In genomic region chr14:105023791-105024480, GRCh38 we compare ENCODE assay signal across 10 cellular contexts. TPM values are rescaled to one million over a fixed set of nuclear protein-coding genes. Genes with fewer than 3 reads are reported as not detected.
A peak's percentile ranks its signal among the peaks of the same experiment; 100 is the strongest.
DNase-seq lines count a peak whose midpoint lies in the region; ATAC-seq and TF ChIP-seq lines count a peak whose summit lies in the region.
"Had no signal": no experiment of that assay in that cellular context is flagged by ENCODE, and none has a peak within 500 bp of the region (broad histone marks: within the 10 kb centered on the region; RNA-seq: fewer than 3 reads in every experiment).

No MANE protein-coding gene starts in this region.

- no peak overlapping the region for H3K4me3 Mint-ChIP-seq in stimulated activated naive CD8-positive, alpha-beta T cell treated with anti-CD3 and anti-CD28 coated beads, Interleukin-15, Interleukin-2, amounts not matched to agents 100 ng/mL and 50 ng/mL, for 24 hours
- H3K4me3 Mint-ChIP-seq in stimulated activated naive CD8-positive, alpha-beta T cell treated with anti-CD3 and anti-CD28 coated beads, Interleukin-15, amount 100 ng/mL, for 72 hours: no peak overlapping the region
- H3K4me3 Mint-ChIP-seq in activated CD4-positive, alpha-beta memory T cell treated with anti-CD3 and anti-CD28 coated beads for 36 hours: no peak overlapping the region

- H3K27me3 Mint-ChIP-seq in stimulated activated naive CD8-positive, alpha-beta T cell treated with anti-CD3 and anti-CD28 coated beads, Interleukin-15, Interleukin-2, amounts not matched to agents 100 ng/mL and 50 ng/mL, for 24 hours: no peaks in the 10 kb centered on the region
- no peaks in the 10 kb centered on the region for H3K27me3 Mint-ChIP-seq in stimulated activated naive CD8-positive, alpha-beta T cell treated with anti-CD3 and anti-CD28 coated beads, Interleukin-15, amount 100 ng/mL, for 72 hours
- H3K27me3 Mint-ChIP-seq in activated CD4-positive, alpha-beta memory T cell treated with anti-CD3 and anti-CD28 coated beads for 36 hours: no peaks in the 10 kb centered on the region

- H3K4me1 ChIP-seq in left ventricle myocardium inferior (peaks cover 32% of the 10 kb centered on the region), stomach (peaks cover 20 to 38% (median 32%) of the 10 kb centered on the region in 4 donors)

- CTCF ChIA-PET in activated CD4-positive, alpha-beta memory T cell treated with anti-CD3 and anti-CD28 coated beads for 36 hours (lab: Charles Lee): interaction anchor here (6.2 kb wide), 1 partner anchor 21 kb away, joined by 46 read pairs; no protein-coding TSS in a partner anchor

- peaks cover 19% of the 10 kb centered on the region for H3K36me3 Mint-ChIP-seq in stimulated activated naive CD8-positive, alpha-beta T cell treated with anti-CD3 and anti-CD28 coated beads, Interleukin-15, Interleukin-2, amounts not matched to agents 100 ng/mL and 50 ng/mL, for 24 hours (ENCODE audit: low read depth)
- peaks cover 14% of the 10 kb centered on the region for H3K36me3 Mint-ChIP-seq in activated CD4-positive, alpha-beta memory T cell treated with anti-CD3 and anti-CD28 coated beads for 36 hours

- TF ChIP-seq POLR2A in stomach (IDR thresholded peaks at IDR 0.05): no peak

- intact Hi-C loops in activated CD4-positive, alpha-beta memory T cell treated with anti-CD3 and anti-CD28 coated beads for 36 hours (cut with micrococcal nuclease): no loop called here
- intact Hi-C loops in left ventricle myocardium inferior (cut with micrococcal nuclease): no loop called here
- intact Hi-C loops in stomach (cut with DNase I; ENCODE audit: low total_unique reads): loop anchor here (5.0 kb wide), 1 partner anchor 47 kb away; the partner anchor contains the start of gene AHNAK2

- 75 to 78% (median 76%) methylated on average over 4 of the region's 4 CpGs for WGBS in stomach, 5 donors

- no peak overlapping the region for H3K4me3 ChIP-seq in left ventricle myocardium inferior
- no peak overlapping the region for H3K4me3 ChIP-seq in stomach
- H3K4me3 ChIP-seq: vagina had no signal

- no peaks in the 10 kb centered on the region for H3K27me3 ChIP-seq in left ventricle myocardium inferior (ENCODE audit: low read depth)
- no peaks in the 10 kb centered on the region for H3K27me3 ChIP-seq in stomach
- H3K27me3 ChIP-seq: vagina had no signal

- POLR2A ChIA-PET in activated CD4-positive, alpha-beta memory T cell treated with anti-CD3 and anti-CD28 coated beads for 36 hours (lab: Charles Lee): no interaction called here

- H3K36me3 ChIP-seq in left ventricle myocardium inferior (no peaks in the 10 kb centered on the region), stomach (no peaks in the 10 kb centered on the region)
- H3K36me3 ChIP-seq: vagina had no signal

- H3K27ac ChIP-seq in left ventricle myocardium inferior (replicated peaks) (no peak overlapping the region), stomach (peak overlapping the region in 1 of 5 donors; percentile 48)
- H3K27ac ChIP-seq: vagina had no signal

- no peaks in the 10 kb centered on the region for H3K9me3 Mint-ChIP-seq in stimulated activated naive CD8-positive, alpha-beta T cell treated with anti-CD3 and anti-CD28 coated beads, Interleukin-15, Interleukin-2, amounts not matched to agents 100 ng/mL and 50 ng/mL, for 24 hours
- H3K9me3 Mint-ChIP-seq in stimulated activated naive CD8-positive, alpha-beta T cell treated with anti-CD3 and anti-CD28 coated beads, Interleukin-15, amount 100 ng/mL, for 72 hours: no peaks in the 10 kb centered on the region
- H3K9me3 Mint-ChIP-seq in activated CD4-positive, alpha-beta memory T cell treated with anti-CD3 and anti-CD28 coated beads for 36 hours: no peaks in the 10 kb centered on the region

- no peak for DNase-seq in stimulated activated naive CD8-positive, alpha-beta T cell treated with anti-CD3 and anti-CD28 coated beads, Interleukin-15, amount 100 ng/mL, for 72 hours
- DNase-seq in activated CD4-positive, alpha-beta memory T cell treated with anti-CD3 and anti-CD28 coated beads for 36 hours: no peak
- DNase-seq in fibroblast of the conjunctiva (ENCODE audit: low read depth) (peak; percentile 29), left ventricle myocardium inferior (no peak), NCI-H1694 (lab: John Stamatoyannopoulos, UW) (no peak), stomach (no peak), cerebellar nuclear complex (lab: John Stamatoyannopoulos, UW) (no peak)
- DNase-seq: NCI-H1417 treated with DMSO at 0.1 percent for 48 hours had no signal

- H3K9me3 ChIP-seq in left ventricle myocardium inferior (replicated peaks) (no peaks in the 10 kb centered on the region), stomach (no peaks in the 10 kb centered on the region)
- H3K9me3 ChIP-seq: vagina had no signal

- TF ChIP-seq CTCF in left ventricle myocardium inferior (IDR thresholded peaks at IDR 0.05; ENCODE audit: borderline replicate concordance) (no peak), stomach (IDR thresholded peaks at IDR 0.05) (no peak)

- ATAC-seq in stimulated activated naive CD8-positive, alpha-beta T cell treated with anti-CD3 and anti-CD28 coated beads, Interleukin-15, amount 100 ng/mL, for 72 hours: no peak

- TF ChIP-seq EP300 in stomach (IDR thresholded peaks at IDR 0.05): no peak

- H3K4me1 Mint-ChIP-seq in stimulated activated naive CD8-positive, alpha-beta T cell treated with anti-CD3 and anti-CD28 coated beads, Interleukin-15, Interleukin-2, amounts not matched to agents 100 ng/mL and 50 ng/mL, for 24 hours (ENCODE audit: low read depth): peaks cover 70% of the 10 kb centered on the region
- peaks cover 68% of the 10 kb centered on the region for H3K4me1 Mint-ChIP-seq in stimulated activated naive CD8-positive, alpha-beta T cell treated with anti-CD3 and anti-CD28 coated beads, Interleukin-15, amount 100 ng/mL, for 72 hours
- peaks cover 56% of the 10 kb centered on the region for H3K4me1 Mint-ChIP-seq in activated CD4-positive, alpha-beta memory T cell treated with anti-CD3 and anti-CD28 coated beads for 36 hours (ENCODE audit: low read depth)

- peak overlapping the region; percentile 49 for H3K27ac Mint-ChIP-seq in stimulated activated naive CD8-positive, alpha-beta T cell treated with anti-CD3 and anti-CD28 coated beads, Interleukin-15, Interleukin-2, amounts not matched to agents 100 ng/mL and 50 ng/mL, for 24 hours
- no peak overlapping the region for H3K27ac Mint-ChIP-seq in stimulated activated naive CD8-positive, alpha-beta T cell treated with anti-CD3 and anti-CD28 coated beads, Interleukin-15, amount 100 ng/mL, for 72 hours
- peak overlapping the region; percentile 61 for H3K27ac Mint-ChIP-seq in activated CD4-positive, alpha-beta memory T cell treated with anti-CD3 and anti-CD28 coated beads for 36 hours

RNA-seq across cellular contexts. Expression of gene CDCA4, which starts 3.1 kb away (rescaled TPM):
- total RNA-seq in activated CD4-positive, alpha-beta memory T cell treated with anti-CD3 and anti-CD28 coated beads for 36 hours: 10 to 100 TPM; 63.4 to 69.1 TPM
- total RNA-seq in left ventricle myocardium inferior (2.0 TPM), stomach (10 to 100 TPM in 2 of 5 donors, 1 to 10 TPM in 3; 2.9 to 12.3 (median 4.5) TPM)
- polyA plus RNA-seq in stomach: 1 to 10 TPM; 4.7 to 9.4 (median 8.0) TPM

RNA-seq across cellular contexts. Expression of gene CLBA1, which starts 38.3 kb away (rescaled TPM):
- 1 to 10 TPM in 1 of 2 experiments, under 1 TPM in 1; 0.78 to 1.2 TPM for total RNA-seq in activated CD4-positive, alpha-beta memory T cell treated with anti-CD3 and anti-CD28 coated beads for 36 hours
- total RNA-seq in left ventricle myocardium inferior (2.4 TPM), stomach (1 to 10 TPM in 4 of 5 donors, not detected in 1; 3.5 to 8.7 (median 6.7) TPM)
- 10 to 100 TPM in 1 of 3 donors, 1 to 10 TPM in 2; 3.7 to 13.9 (median 4.2) TPM for polyA plus RNA-seq in stomach

RNA-seq across cellular contexts. Expression of gene GPR132, which starts 41.3 kb away (rescaled TPM):
- 10 to 100 TPM; 33.4 to 34.2 TPM for total RNA-seq in activated CD4-positive, alpha-beta memory T cell treated with anti-CD3 and anti-CD28 coated beads for 36 hours
- 1.0 TPM for total RNA-seq in left ventricle myocardium inferior
- total RNA-seq in stomach: 10 to 100 TPM in 1 of 5 donors, 1 to 10 TPM in 3, under 1 TPM in 1; under 0.01 to 11.1 (median 1.7) TPM
- under 1 TPM; 0.38 to 0.81 (median 0.76) TPM for polyA plus RNA-seq in stomach

RNA-seq across cellular contexts. Expression of gene AHNAK2, which starts 45.8 kb away (rescaled TPM):
- total RNA-seq in activated CD4-positive, alpha-beta memory T cell treated with anti-CD3 and anti-CD28 coated beads for 36 hours: under 1 TPM; 0.02 to 0.05 TPM
- 2.5 TPM for total RNA-seq in left ventricle myocardium inferior
- 100 to 1,000 TPM in 1 of 5 donors, 10 to 100 TPM in 4; 11.0 to 117 (median 15.1) TPM for total RNA-seq in stomach
- 10 to 100 TPM in 1 of 3 donors, 1 to 10 TPM in 2; 1.5 to 46.3 (median 2.1) TPM for polyA plus RNA-seq in stomach

Comparison
In these comparisons a context has a peak if more than half of its experiments do, and no peak if none do; other contexts are left out.
1. H3K27ac Mint-ChIP-seq: peak in stimulated activated naive CD8-positive, alpha-beta T cell treated with anti-CD3 and anti-CD28 coated beads, Interleukin-15, Interleukin-2, amounts not matched to agents 100 ng/mL and 50 ng/mL, for 24 hours (single experiment) and activated CD4-positive, alpha-beta memory T cell treated with anti-CD3 and anti-CD28 coated beads for 36 hours (single experiment); none in stimulated activated naive CD8-positive, alpha-beta T cell treated with anti-CD3 and anti-CD28 coated beads, Interleukin-15, amount 100 ng/mL, for 72 hours (0 of 2).
2. RNA of gene CDCA4, which starts 3.1 kb away (total RNA-seq): 63.4 to 69.1 TPM in activated CD4-positive, alpha-beta memory T cell treated with anti-CD3 and anti-CD28 coated beads for 36 hours; 2.9 to 12.3 TPM in stomach and 2.0 TPM in left ventricle myocardium inferior (single experiment); every median in the first group is over 4 times any median in the second.